Comparison of ENCODE assay signal across 1 cellular context in the genomic region with DNA sequence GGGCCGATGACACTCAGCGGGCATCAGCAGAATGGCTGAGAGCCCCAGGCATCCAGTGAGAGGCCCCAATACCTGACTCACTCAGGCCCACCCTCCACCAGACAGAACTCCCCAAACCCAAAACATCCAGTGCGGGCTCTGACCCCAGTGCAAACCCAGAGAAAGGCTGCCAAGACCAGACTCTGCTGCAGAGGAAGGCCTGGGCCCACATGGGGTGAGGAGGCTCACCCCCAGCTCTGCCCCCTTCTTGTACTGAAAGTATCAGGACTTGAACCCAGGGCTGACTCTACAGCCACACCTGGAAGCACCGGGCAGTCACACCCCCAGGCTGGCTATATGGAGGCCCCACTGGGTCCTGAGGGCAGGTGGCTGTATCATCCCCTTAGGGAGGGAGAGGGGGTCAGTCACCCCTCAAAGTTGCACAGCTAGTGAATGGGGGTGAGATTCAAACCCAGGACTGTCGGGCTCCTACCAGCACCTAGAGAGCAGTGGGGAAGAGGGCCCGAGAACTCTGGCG.
TF ChIP-seq lines count a peak whose summit lies in the region.

No MANE protein-coding gene starts in this region.

TF ChIP-seq in H1, 55 proteins besides CTCF, POLR2A, EP300 and RAD21:
- TF ChIP-seq, protein P1, sequence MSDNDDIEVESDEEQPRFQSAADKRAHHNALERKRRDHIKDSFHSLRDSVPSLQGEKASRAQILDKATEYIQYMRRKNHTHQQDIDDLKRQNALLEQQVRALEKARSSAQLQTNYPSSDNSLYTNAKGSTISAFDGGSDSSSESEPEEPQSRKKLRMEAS (IDR thresholded peaks at IDR 0.05) = no peak
- TF ChIP-seq TAF1 (IDR thresholded peaks at IDR 0.05; ENCODE audit: low read depth, low read length) (no peak), CTBP2 (IDR thresholded peaks at IDR 0.05; ENCODE audit: borderline replicate concordance, insufficient read depth, insufficient read length, low read length) (no peak), POU5F1 (IDR thresholded peaks at IDR 0.05; ENCODE audit: low read depth, low read length) (no peak), EGR1 (IDR thresholded peaks at IDR 0.05; ENCODE audit: borderline replicate concordance, low read depth, low read length) (no peak)
- TF ChIP-seq, protein P2, sequence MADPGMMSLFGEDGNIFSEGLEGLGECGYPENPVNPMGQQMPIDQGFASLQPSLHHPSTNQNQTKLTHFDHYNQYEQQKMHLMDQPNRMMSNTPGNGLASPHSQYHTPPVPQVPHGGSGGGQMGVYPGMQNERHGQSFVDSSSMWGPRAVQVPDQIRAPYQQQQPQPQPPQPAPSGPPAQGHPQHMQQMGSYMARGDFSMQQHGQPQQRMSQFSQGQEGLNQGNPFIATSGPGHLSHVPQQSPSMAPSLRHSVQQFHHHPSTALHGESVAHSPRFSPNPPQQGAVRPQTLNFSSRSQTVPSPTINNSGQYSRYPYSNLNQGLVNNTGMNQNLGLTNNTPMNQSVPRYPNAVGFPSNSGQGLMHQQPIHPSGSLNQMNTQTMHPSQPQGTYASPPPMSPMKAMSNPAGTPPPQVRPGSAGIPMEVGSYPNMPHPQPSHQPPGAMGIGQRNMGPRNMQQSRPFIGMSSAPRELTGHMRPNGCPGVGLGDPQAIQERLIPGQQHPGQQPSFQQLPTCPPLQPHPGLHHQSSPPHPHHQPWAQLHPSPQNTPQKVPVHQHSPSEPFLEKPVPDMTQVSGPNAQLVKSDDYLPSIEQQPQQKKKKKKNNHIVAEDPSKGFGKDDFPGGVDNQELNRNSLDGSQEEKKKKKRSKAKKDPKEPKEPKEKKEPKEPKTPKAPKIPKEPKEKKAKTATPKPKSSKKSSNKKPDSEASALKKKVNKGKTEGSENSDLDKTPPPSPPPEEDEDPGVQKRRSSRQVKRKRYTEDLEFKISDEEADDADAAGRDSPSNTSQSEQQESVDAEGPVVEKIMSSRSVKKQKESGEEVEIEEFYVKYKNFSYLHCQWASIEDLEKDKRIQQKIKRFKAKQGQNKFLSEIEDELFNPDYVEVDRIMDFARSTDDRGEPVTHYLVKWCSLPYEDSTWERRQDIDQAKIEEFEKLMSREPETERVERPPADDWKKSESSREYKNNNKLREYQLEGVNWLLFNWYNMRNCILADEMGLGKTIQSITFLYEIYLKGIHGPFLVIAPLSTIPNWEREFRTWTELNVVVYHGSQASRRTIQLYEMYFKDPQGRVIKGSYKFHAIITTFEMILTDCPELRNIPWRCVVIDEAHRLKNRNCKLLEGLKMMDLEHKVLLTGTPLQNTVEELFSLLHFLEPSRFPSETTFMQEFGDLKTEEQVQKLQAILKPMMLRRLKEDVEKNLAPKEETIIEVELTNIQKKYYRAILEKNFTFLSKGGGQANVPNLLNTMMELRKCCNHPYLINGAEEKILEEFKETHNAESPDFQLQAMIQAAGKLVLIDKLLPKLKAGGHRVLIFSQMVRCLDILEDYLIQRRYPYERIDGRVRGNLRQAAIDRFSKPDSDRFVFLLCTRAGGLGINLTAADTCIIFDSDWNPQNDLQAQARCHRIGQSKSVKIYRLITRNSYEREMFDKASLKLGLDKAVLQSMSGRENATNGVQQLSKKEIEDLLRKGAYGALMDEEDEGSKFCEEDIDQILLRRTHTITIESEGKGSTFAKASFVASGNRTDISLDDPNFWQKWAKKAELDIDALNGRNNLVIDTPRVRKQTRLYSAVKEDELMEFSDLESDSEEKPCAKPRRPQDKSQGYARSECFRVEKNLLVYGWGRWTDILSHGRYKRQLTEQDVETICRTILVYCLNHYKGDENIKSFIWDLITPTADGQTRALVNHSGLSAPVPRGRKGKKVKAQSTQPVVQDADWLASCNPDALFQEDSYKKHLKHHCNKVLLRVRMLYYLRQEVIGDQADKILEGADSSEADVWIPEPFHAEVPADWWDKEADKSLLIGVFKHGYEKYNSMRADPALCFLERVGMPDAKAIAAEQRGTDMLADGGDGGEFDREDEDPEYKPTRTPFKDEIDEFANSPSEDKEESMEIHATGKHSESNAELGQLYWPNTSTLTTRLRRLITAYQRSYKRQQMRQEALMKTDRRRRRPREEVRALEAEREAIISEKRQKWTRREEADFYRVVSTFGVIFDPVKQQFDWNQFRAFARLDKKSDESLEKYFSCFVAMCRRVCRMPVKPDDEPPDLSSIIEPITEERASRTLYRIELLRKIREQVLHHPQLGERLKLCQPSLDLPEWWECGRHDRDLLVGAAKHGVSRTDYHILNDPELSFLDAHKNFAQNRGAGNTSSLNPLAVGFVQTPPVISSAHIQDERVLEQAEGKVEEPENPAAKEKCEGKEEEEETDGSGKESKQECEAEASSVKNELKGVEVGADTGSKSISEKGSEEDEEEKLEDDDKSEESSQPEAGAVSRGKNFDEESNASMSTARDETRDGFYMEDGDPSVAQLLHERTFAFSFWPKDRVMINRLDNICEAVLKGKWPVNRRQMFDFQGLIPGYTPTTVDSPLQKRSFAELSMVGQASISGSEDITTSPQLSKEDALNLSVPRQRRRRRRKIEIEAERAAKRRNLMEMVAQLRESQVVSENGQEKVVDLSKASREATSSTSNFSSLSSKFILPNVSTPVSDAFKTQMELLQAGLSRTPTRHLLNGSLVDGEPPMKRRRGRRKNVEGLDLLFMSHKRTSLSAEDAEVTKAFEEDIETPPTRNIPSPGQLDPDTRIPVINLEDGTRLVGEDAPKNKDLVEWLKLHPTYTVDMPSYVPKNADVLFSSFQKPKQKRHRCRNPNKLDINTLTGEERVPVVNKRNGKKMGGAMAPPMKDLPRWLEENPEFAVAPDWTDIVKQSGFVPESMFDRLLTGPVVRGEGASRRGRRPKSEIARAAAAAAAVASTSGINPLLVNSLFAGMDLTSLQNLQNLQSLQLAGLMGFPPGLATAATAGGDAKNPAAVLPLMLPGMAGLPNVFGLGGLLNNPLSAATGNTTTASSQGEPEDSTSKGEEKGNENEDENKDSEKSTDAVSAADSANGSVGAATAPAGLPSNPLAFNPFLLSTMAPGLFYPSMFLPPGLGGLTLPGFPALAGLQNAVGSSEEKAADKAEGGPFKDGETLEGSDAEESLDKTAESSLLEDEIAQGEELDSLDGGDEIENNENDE (IDR thresholded peaks at IDR 0.05; ENCODE audit: insufficient replicate concordance, low read length) = no peak
